Comparison of ENCODE assay signal across 11 cellular contexts in genomic region chr5:76733049-76733417, GRCh38. TPM values are rescaled to one million over a fixed set of nuclear protein-coding genes. Genes with fewer than 3 reads are reported as not detected.
DNase-seq lines count a peak whose midpoint lies in the region; ATAC-seq and TF ChIP-seq lines count a peak whose summit lies in the region.
"Had no signal": no experiment of that assay in that cellular context is flagged by ENCODE, and none has a peak within 500 bp of the region (broad histone marks: within the 10 kb centered on the region; RNA-seq: fewer than 3 reads in every experiment).

No MANE protein-coding gene starts in this region.

- H3K9me3 Mint-ChIP-seq in effector memory CD8-positive, alpha-beta T cell = peaks cover 0 to 8% of the 10 kb centered on the region in 2 donors

- peaks cover 20% of the 10 kb centered on the region for H3K4me1 Mint-ChIP-seq in T-helper 17 cell
- peaks cover 52 to 61% of the 10 kb centered on the region in 2 donors for H3K4me1 Mint-ChIP-seq in effector memory CD8-positive, alpha-beta T cell (ENCODE audit: low read depth in 2 of 2)

- DNase-seq in GM12865 (ENCODE audit: low read depth) = peak; percentile 88
- DNase-seq in T-helper 17 cell = no peak
- DNase-seq in effector memory CD8-positive, alpha-beta T cell = peak; percentile 70 to 75 (median 73)
- no peak for DNase-seq in dermis blood vessel endothelial cell
- DNase-seq in iPS-NIHi11 (ENCODE audit: low spot score) = no peak
- no peak for DNase-seq in AG20443 (ENCODE audit: low spot score)
- DNase-seq in NCI-H1436 (lab: John Stamatoyannopoulos, UW) = no peak
- DNase-seq: Calu3, cortex of kidney, OCI-M1 had no signal

- ATAC-seq in GM21423 (IDR thresholded peaks at IDR 0.05; ENCODE audit: unreplicated experiment) (peak; percentile 57), T-helper 17 cell (peak; percentile 82)
- ATAC-seq in effector memory CD8-positive, alpha-beta T cell (replicated peaks) = peak; percentile 85

- peak overlapping the region; percentile 77 for H3K4me3 Mint-ChIP-seq in T-helper 17 cell
- peak overlapping the region; percentile 57 to 61 for H3K4me3 Mint-ChIP-seq in effector memory CD8-positive, alpha-beta T cell

- H3K27me3 Mint-ChIP-seq in T-helper 17 cell = peaks cover 9% of the 10 kb centered on the region
- no peaks in the 10 kb centered on the region for H3K27me3 Mint-ChIP-seq in effector memory CD8-positive, alpha-beta T cell

- H3K4me3 ChIP-seq in GM12865 (ENCODE audit: low read depth, low read length) = no peak overlapping the region

- peaks cover 3% of the 10 kb centered on the region for H3K9me3 ChIP-seq in T-helper 17 cell (ENCODE audit: control insufficient read depth, low read length, poor library complexity, severe bottlenecking)

- peaks cover 4% of the 10 kb centered on the region for H3K36me3 Mint-ChIP-seq in T-helper 17 cell (ENCODE audit: low read depth)
- H3K36me3 Mint-ChIP-seq in effector memory CD8-positive, alpha-beta T cell (ENCODE audit: insufficient read depth) = peaks cover 31% of the 10 kb centered on the region

- no peak for TF ChIP-seq CTCF in GM12865 (IDR thresholded peaks at IDR 0.05; ENCODE audit: insufficient read depth, low read depth, low read length, missing control alignments)

- peak overlapping the region; percentile 95 for H3K27ac Mint-ChIP-seq in T-helper 17 cell
- peak overlapping the region; percentile 90 to 98 for H3K27ac Mint-ChIP-seq in effector memory CD8-positive, alpha-beta T cell

RNA-seq across cellular contexts. Expression of gene F2R, which starts 17.1 kb away (rescaled TPM):
- total RNA-seq in T-helper 17 cell (10 to 100 TPM in 1 of 2 donors, 1 to 10 TPM in 1; 3.6 to 20.4 TPM), dermis blood vessel endothelial cell (99.4 and 122 TPM in 2 replicates)

Comparison
In these comparisons a context has a peak if more than half of its experiments do, and no peak if none do; other contexts are left out.
1. DNase-seq: peak in GM12865 (single experiment) and effector memory CD8-positive, alpha-beta T cell (3 of 3); none in T-helper 17 cell (0 of 3), dermis blood vessel endothelial cell (single experiment), iPS-NIHi11 (single experiment), AG20443 (single experiment) and NCI-H1436 (single experiment).
2. Peak in every context shown above with its lines, with median percentiles within 50 percentile points of each other: ATAC-seq.